16 cellular contexts compared by ENCODE assay signal in the genomic region with DNA sequence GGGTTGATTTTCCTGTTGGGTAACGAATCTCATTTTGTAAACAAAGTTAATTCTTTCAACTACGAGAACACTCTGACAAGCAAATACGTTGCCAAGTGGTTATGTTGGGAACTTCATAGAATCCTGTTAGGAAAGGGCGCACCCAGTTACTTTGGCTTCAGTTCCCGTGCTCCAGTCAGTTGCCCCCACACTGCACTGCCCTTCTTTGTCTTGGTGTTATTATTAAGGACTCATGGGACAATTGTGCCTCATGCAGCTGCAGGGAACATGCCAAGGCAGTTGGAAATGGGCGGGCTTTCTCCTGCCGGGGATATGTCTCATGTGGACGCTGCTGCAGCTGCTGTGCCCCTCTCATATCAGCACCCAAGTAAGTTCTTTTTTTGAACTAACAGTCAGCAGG. TPM values are rescaled to one million over a fixed set of nuclear protein-coding genes. Genes with fewer than 3 reads are reported as not detected.
DNase-seq lines count a peak whose midpoint lies in the region; ATAC-seq lines count a peak whose summit lies in the region.
"Had no signal": no experiment of that assay in that cellular context is flagged by ENCODE, and none has a peak within 500 bp of the region (broad histone marks: within the 10 kb centered on the region; RNA-seq: fewer than 3 reads in every experiment).

No MANE protein-coding gene starts in this region.

- ATAC-seq in right cardiac atrium (peak; percentile 91 to 96), GM21423 (IDR thresholded peaks at IDR 0.05; ENCODE audit: unreplicated experiment) (no peak), GM19467 (IDR thresholded peaks at IDR 0.05; ENCODE audit: unreplicated experiment) (no peak)
- ATAC-seq: activated CD8-positive, alpha-beta memory T cell treated with anti-CD3 and anti-CD28 coated beads, Interleukin-2, amount 10 ng/mL, durations not matched to agents 7 days and 5 days; HCT116; mucosa of descending colon had no signal

- H3K9ac ChIP-seq in HUES48 (ENCODE audit: low read depth, low read length) (no peak overlapping the region), skeletal muscle tissue (ENCODE audit: low read depth in 1 of 3, low read length in 3 of 3) (no peak overlapping the region)

- WGBS in right cardiac atrium, result 25% methylated on average over 8 of the region's 8 CpGs

- H3K36me3 ChIP-seq in HUES48 (ENCODE audit: control insufficient read depth, insufficient read depth, low read length) (peaks cover 65% of the 10 kb centered on the region), skeletal muscle tissue (ENCODE audit: control insufficient read depth in 3 of 3, insufficient read depth in 3 of 3, low read length in 3 of 3) (peaks cover 16 to 39% (median 18%) of the 10 kb centered on the region in 3 donors)

- no peaks in the 10 kb centered on the region for H3K27me3 Mint-ChIP-seq in T-helper 2 cell treated with Interferon-gamma antibody and Interleukin-4, amounts not matched to agents 5 μg/mL and 100 μg/mL, for 36 hours (ENCODE audit: low read depth)
- H3K27me3 Mint-ChIP-seq: activated CD8-positive, alpha-beta memory T cell treated with anti-CD3 and anti-CD28 coated beads, Interleukin-2, amount 10 ng/mL, durations not matched to agents 7 days and 5 days; CD4-positive, alpha-beta T cell had no signal

- H3K4me1 ChIP-seq in HUES48 (ENCODE audit: control insufficient read depth, insufficient read depth, low read length) (peaks cover 53% of the 10 kb centered on the region), right cardiac atrium (ENCODE audit: control insufficient read depth, insufficient read depth, low read length) (peaks cover 3% of the 10 kb centered on the region), skeletal muscle tissue (ENCODE audit: control insufficient read depth in 3 of 3, insufficient read depth in 3 of 3, low read length in 3 of 3) (no peaks in the 10 kb centered on the region)

- peaks cover 5% of the 10 kb centered on the region for H3K4me1 Mint-ChIP-seq in T-helper 2 cell treated with Interferon-gamma antibody and Interleukin-4, amounts not matched to agents 5 μg/mL and 100 μg/mL, for 36 hours (ENCODE audit: low read depth)

- H3K9me3 ChIP-seq in HUES48 (ENCODE audit: control insufficient read depth, insufficient read depth, low read length) (no peaks in the 10 kb centered on the region), right cardiac atrium (ENCODE audit: control insufficient read depth, low read length) (no peaks in the 10 kb centered on the region), skeletal muscle tissue (ENCODE audit: control insufficient read depth in 3 of 3, low read length in 3 of 3) (no peaks in the 10 kb centered on the region)
- H3K9me3 ChIP-seq: mucosa of descending colon had no signal

- intact Hi-C loops in right cardiac atrium (cut with DNase I), result no loop called here

- no peak overlapping the region for H3K4me3 Mint-ChIP-seq in T-helper 2 cell treated with Interferon-gamma antibody and Interleukin-4, amounts not matched to agents 5 μg/mL and 100 μg/mL, for 36 hours
- H3K4me3 Mint-ChIP-seq: activated CD8-positive, alpha-beta memory T cell treated with anti-CD3 and anti-CD28 coated beads, Interleukin-2, amount 10 ng/mL, durations not matched to agents 7 days and 5 days; CD4-positive, alpha-beta T cell had no signal

- H3K27me3 ChIP-seq in HUES48 (ENCODE audit: control insufficient read depth, insufficient read depth, low read length) (no peaks in the 10 kb centered on the region), right cardiac atrium (ENCODE audit: control insufficient read depth, insufficient read depth) (no peaks in the 10 kb centered on the region), skeletal muscle tissue (ENCODE audit: control insufficient read depth in 3 of 3, insufficient read depth in 3 of 3, low read length in 3 of 3) (peaks cover 0 to 12% (median 0%) of the 10 kb centered on the region in 3 donors)

- H3K4me3 ChIP-seq in HUES48 (ENCODE audit: low read depth, low read length) (no peak overlapping the region), right cardiac atrium (ENCODE audit: low read length) (peak overlapping the region; percentile 25), skeletal muscle tissue (ENCODE audit: low read length in 3 of 3) (no peak overlapping the region)
- H3K4me3 ChIP-seq: mucosa of descending colon had no signal

- H3K27ac Mint-ChIP-seq in T-helper 2 cell treated with Interferon-gamma antibody and Interleukin-4, amounts not matched to agents 5 μg/mL and 100 μg/mL, for 36 hours, result no peak overlapping the region
- H3K27ac Mint-ChIP-seq: activated CD8-positive, alpha-beta memory T cell treated with anti-CD3 and anti-CD28 coated beads, Interleukin-2, amount 10 ng/mL, durations not matched to agents 7 days and 5 days; CD4-positive, alpha-beta T cell had no signal

- H3K27ac ChIP-seq in HUES48 (ENCODE audit: low read depth, low read length), result peak overlapping the region; percentile 16
- no peak overlapping the region for H3K27ac ChIP-seq in right cardiac atrium (ENCODE audit: low read length)
- H3K27ac ChIP-seq in skeletal muscle tissue (ENCODE audit: low read depth, low read length), result peak overlapping the region; percentile 25

- H3K36me3 Mint-ChIP-seq in T-helper 2 cell treated with Interferon-gamma antibody and Interleukin-4, amounts not matched to agents 5 μg/mL and 100 μg/mL, for 36 hours (ENCODE audit: low read depth), result peaks cover 41% of the 10 kb centered on the region

- DNase-seq in anterior cingulate cortex (lab: John Stamatoyannopoulos, UW) (peak in 38 of 58 donors; percentile 0 to 55 (median 21)), right cardiac atrium (peak; percentile 61 to 83 (median 74)), RKO (ENCODE audit: low spot score) (no peak)
- no peak for DNase-seq in T-helper 2 cell treated with Interferon-gamma antibody and Interleukin-4, amounts not matched to agents 5 μg/mL and 100 μg/mL, for 36 hours (ENCODE audit: low spot score)
- DNase-seq: activated CD8-positive, alpha-beta memory T cell treated with anti-CD3 and anti-CD28 coated beads, Interleukin-2, amount 10 ng/mL, durations not matched to agents 7 days and 5 days; activated naive CD4-positive, alpha-beta T cell treated with anti-CD3 and anti-CD28 coated beads, Interleukin-2, amount 50 U/mL, for 16 hours; CD4-positive, alpha-beta T cell; mucosa of descending colon; NCI-H748 treated with DMSO at 0.1 percent for 48 hours; SIG-M5; stimulated activated naive CD4-positive, alpha-beta T cell treated with Interleukin-2 at 50 U/mL for 16 hours had no signal

- no peaks in the 10 kb centered on the region for H3K9me3 Mint-ChIP-seq in T-helper 2 cell treated with Interferon-gamma antibody and Interleukin-4, amounts not matched to agents 5 μg/mL and 100 μg/mL, for 36 hours
- H3K9me3 Mint-ChIP-seq: CD4-positive, alpha-beta T cell had no signal

RNA-seq across cellular contexts. Expression of a gene that starts 28.9 kb away (rescaled TPM):
- total RNA-seq in right cardiac atrium, result 10 to 100 TPM in 3 of 4 donors, 1 to 10 TPM in 1; 9.8 to 13.2 (median 12.7) TPM
- polyA plus RNA-seq in right cardiac atrium, result 11.4 TPM
- total RNA-seq in skeletal muscle tissue, result 7.3 TPM

RNA-seq across cellular contexts. Expression of a gene that starts 29.1 kb away (rescaled TPM):
- total RNA-seq in right cardiac atrium (1 to 10 TPM; 6.4 to 8.7 (median 7.8) TPM), skeletal muscle tissue (9.9 TPM)
- polyA plus RNA-seq in right cardiac atrium, result 4.3 TPM

RNA-seq across cellular contexts. Expression of a gene that starts 53.4 kb away (rescaled TPM):
- total RNA-seq in right cardiac atrium (10 to 100 TPM; 12.0 to 16.4 (median 14.0) TPM), skeletal muscle tissue (18.8 TPM)
- 11.0 TPM for polyA plus RNA-seq in right cardiac atrium
- total RNA-seq: activated CD8-positive, alpha-beta memory T cell treated with anti-CD3 and anti-CD28 coated beads, Interleukin-2, amount 10 ng/mL, durations not matched to agents 7 days and 5 days; CD4-positive, alpha-beta T cell had no signal

Comparison
In these comparisons a context has a peak if more than half of its experiments do, and no peak if none do; other contexts are left out.
1. DNase-seq: peak in anterior cingulate cortex (38 of 58) and right cardiac atrium (3 of 3); none in RKO (single experiment) and T-helper 2 cell treated with Interferon-gamma antibody and Interleukin-4, amounts not matched to agents 5 μg/mL and 100 μg/mL, for 36 hours (single experiment).
2. ATAC-seq: peak in right cardiac atrium (2 of 2); none in GM21423 (single experiment) and GM19467 (single experiment).